In genomic region chr2:70094978-70095832, GRCh38 we compare ENCODE assay signal across 8 cellular contexts. TPM values are rescaled to one million over a fixed set of nuclear protein-coding genes. Genes with fewer than 3 reads are reported as not detected.
DNase-seq lines count a peak whose midpoint lies in the region; ATAC-seq and TF ChIP-seq lines count a peak whose summit lies in the region.

No MANE protein-coding gene starts in this region.

- H3K36me3 Mint-ChIP-seq in IgD-negative memory B cell, result peaks cover 4% of the 10 kb centered on the region
- no peaks in the 10 kb centered on the region for H3K36me3 Mint-ChIP-seq in natural killer cell

- H3K4me1 Mint-ChIP-seq in IgD-negative memory B cell, result peaks cover 22 to 39% (median 34%) of the 10 kb centered on the region in 3 donors
- peaks cover 32 to 45% of the 10 kb centered on the region in 2 donors for H3K4me1 Mint-ChIP-seq in natural killer cell

- H3K4me1 ChIP-seq in esophagus (ENCODE audit: control insufficient read depth in 2 of 2, insufficient read depth in 2 of 2, low read length in 1 of 2), result peaks cover 4 to 7% of the 10 kb centered on the region in 2 donors

- DNase-seq in AG08396 (ENCODE audit: low spot score), result peak; percentile 75
- DNase-seq in activated CD4-positive, alpha-beta T cell treated with anti-CD3 and anti-CD28 coated beads for 48 hours, result peak; percentile 50
- no peak for DNase-seq in natural killer cell
- DNase-seq in NCI-H226, result no peak
- DNase-seq in NCI-H510A (lab: John Stamatoyannopoulos, UW), result no peak

- 24 to 32% methylated on average over 7 of the region's 7 CpGs for WGBS in esophagus, 2 donors

- no peaks in the 10 kb centered on the region for H3K27me3 ChIP-seq in esophagus (ENCODE audit: control insufficient read depth in 1 of 2, insufficient read depth in 2 of 2, low read length in 2 of 2)

- H3K27ac ChIP-seq in esophagus (ENCODE audit: low read depth in 2 of 2, low read length in 1 of 2), result peak overlapping the region; percentile 82 to 93

- H3K27ac Mint-ChIP-seq in IgD-negative memory B cell (peak overlapping the region; percentile 94 to 98 (median 97)), natural killer cell (peak overlapping the region; percentile 97 to 99)

- no peak for TF ChIP-seq CTCF in natural killer cell (IDR thresholded peaks at IDR 0.05)

- H3K9me3 Mint-ChIP-seq in IgD-negative memory B cell, result no peaks in the 10 kb centered on the region
- no peaks in the 10 kb centered on the region for H3K9me3 Mint-ChIP-seq in natural killer cell

- no peak overlapping the region for H3K4me3 ChIP-seq in esophagus (ENCODE audit: low read depth in 1 of 2, low read length in 2 of 2)

- peak overlapping the region; percentile 81 to 97 (median 84) for H3K4me3 Mint-ChIP-seq in IgD-negative memory B cell
- peak overlapping the region; percentile 71 for H3K4me3 Mint-ChIP-seq in natural killer cell

- no peaks in the 10 kb centered on the region for H3K9me3 ChIP-seq in esophagus (ENCODE audit: control insufficient read depth in 2 of 2, insufficient read depth in 1 of 2, low read depth in 1 of 2, low read length in 1 of 2)

- ATAC-seq in GM18907 (IDR thresholded peaks at IDR 0.05; ENCODE audit: unreplicated experiment) (peak; percentile 75), natural killer cell (peak; percentile 89 to 90 (median 89))

- no peaks in the 10 kb centered on the region for H3K27me3 Mint-ChIP-seq in IgD-negative memory B cell
- no peaks in the 10 kb centered on the region for H3K27me3 Mint-ChIP-seq in natural killer cell (ENCODE audit: low read depth in 2 of 2)

- no peaks in the 10 kb centered on the region for H3K36me3 ChIP-seq in esophagus (ENCODE audit: control insufficient read depth in 2 of 2, insufficient read depth in 2 of 2, low read length in 1 of 2)

- intact Hi-C loops in natural killer cell (cut with micrococcal nuclease), result loop anchor here (1.0 to 2.0 kb wide), 3 partner anchors 9 to 46 kb away; no protein-coding TSS in a partner anchor

RNA-seq across cellular contexts. Expression of gene PCBP1, which starts 7.9 kb away (rescaled TPM):
- polyA plus RNA-seq in IgD-negative memory B cell (123 TPM), esophagus (100 to 1,000 TPM; 314 to 323 TPM)
- 100 to 1,000 TPM; 329 to 358 (median 352) TPM for total RNA-seq in natural killer cell

Comparison
In these comparisons a context has a peak if more than half of its experiments do, and no peak if none do; other contexts are left out.
1. DNase-seq: peak in AG08396 (single experiment) and activated CD4-positive, alpha-beta T cell treated with anti-CD3 and anti-CD28 coated beads for 48 hours (single experiment); none in natural killer cell (single experiment), NCI-H226 (single experiment) and NCI-H510A (single experiment).